In genomic region chr10:15589109-15589508, GRCh38 we compare ENCODE assay signal across 21 cellular contexts.
"Had no signal": no experiment of that assay in that cellular context is flagged by ENCODE, and none has a peak within 500 bp of the region (broad histone marks: within the 10 kb centered on the region; RNA-seq: fewer than 3 reads in every experiment).

No MANE protein-coding gene starts in this region.

- H3K36me3 ChIP-seq: breast epithelium, colonic mucosa, left ventricle myocardium inferior, suprapubic skin, transverse colon, uterus had no signal

- H3K9me3 ChIP-seq: colonic mucosa, stomach, suprapubic skin, transverse colon, uterus had no signal

- H3K27ac ChIP-seq: breast epithelium, colonic mucosa, epithelial cell of prostate, foreskin keratinocyte, left ventricle myocardium inferior, parathyroid adenoma, stomach, suprapubic skin, transverse colon, uterus, VCaP had no signal

- FAIRE-seq: astrocyte, small intestine had no signal

- H3K4me3 ChIP-seq: breast epithelium, colonic mucosa, left ventricle myocardium inferior, stomach, suprapubic skin, transverse colon, uterus had no signal

- H3K4me1 ChIP-seq: breast epithelium, colonic mucosa, foreskin keratinocyte, left ventricle myocardium inferior, parathyroid adenoma, stomach, suprapubic skin, transverse colon, uterus had no signal

- H3K27me3 ChIP-seq: breast epithelium, colonic mucosa, foreskin keratinocyte, stomach, suprapubic skin, uterus had no signal

- ATAC-seq: foreskin keratinocyte; stimulated activated memory B cell treated with anti-CD40 and anti-IgM and Interleukin-4, amounts not matched to agents 10 μg/mL and 1 μg/mL and 100 μg/mL, for 72 hours had no signal

- H2AFZ ChIP-seq: parathyroid adenoma had no signal

- DNase-seq: activated CD4-positive, alpha-beta T cell treated with anti-CD3 and anti-CD28 coated beads for 1 hour; activated CD4-positive, alpha-beta T cell treated with anti-CD3 and anti-CD28 coated beads, Interleukin-2, amount 50 U/mL, for 1 hour; activated gamma-delta T cell treated with Interleukin-2 at 50 U/mL for 16 hours; activated T-cell treated with anti-CD3 and anti-CD28 coated beads, Interleukin-2, amount 50 U/mL, for 1 hour; colonic mucosa; foreskin keratinocyte; immature natural killer cell; left ventricle myocardium inferior; nucleus accumbens; small intestine; stimulated activated CD4-positive, alpha-beta T cell treated with anti-CD3 and anti-CD28 coated beads, Interleukin-15, amount 100 ng/mL, for 24 hours; stomach; transverse colon; uterus had no signal

- H3K79me2 ChIP-seq: parathyroid adenoma had no signal
